In the genomic region with DNA sequence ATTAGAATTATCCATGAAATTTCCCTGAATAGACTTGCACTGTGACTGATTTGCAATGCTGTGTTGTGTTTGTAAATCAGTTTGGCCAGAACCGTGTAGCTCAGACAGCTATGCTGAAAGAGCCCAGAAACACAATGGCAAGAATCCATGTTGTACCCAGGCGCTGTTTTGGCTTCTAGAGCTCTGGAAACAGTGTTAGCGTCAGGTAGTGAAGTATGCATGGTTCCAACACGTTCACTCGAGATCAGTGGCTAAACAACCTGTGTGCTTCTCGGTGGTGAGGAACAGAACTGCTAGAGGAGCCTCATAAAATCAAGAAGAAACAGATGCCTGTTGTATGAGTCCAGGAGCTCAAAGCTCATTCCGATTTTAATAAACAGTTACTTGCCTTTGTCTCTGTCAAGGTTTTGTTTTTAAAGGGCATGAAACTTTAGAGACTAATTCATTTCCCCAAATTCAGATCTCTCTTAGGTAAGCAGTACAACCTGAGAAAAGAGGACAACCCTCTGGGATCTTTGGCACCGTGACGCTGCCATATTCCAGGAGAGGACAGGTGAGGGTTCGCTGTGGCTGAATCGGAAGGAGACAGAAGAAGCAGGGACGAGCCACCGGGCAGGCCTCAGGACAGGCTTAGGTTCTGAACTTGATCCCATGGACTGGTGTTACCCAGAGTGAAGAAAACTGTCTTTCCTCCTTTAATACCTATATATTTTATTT, we compare ENCODE assay signal across 8 cellular contexts. TPM values are rescaled to one million over a fixed set of nuclear protein-coding genes. Genes with fewer than 3 reads are reported as not detected.
DNase-seq lines count a peak whose midpoint lies in the region; ATAC-seq and TF ChIP-seq lines count a peak whose summit lies in the region.

No MANE protein-coding gene starts in this region.

- ATAC-seq in GM21528 (IDR thresholded peaks at IDR 0.05; ENCODE audit: low FRiP score, unreplicated experiment) = no peak

- H2AFZ ChIP-seq in OCI-LY1 (ENCODE audit: low read length) = peak overlapping the region; percentile 58; the same call in 1 of the 2 replicates

- H3K9me2 ChIP-seq in OCI-LY1 (ENCODE audit: low read depth, low read length) = no peaks in the 10 kb centered on the region

- H3K36me3 ChIP-seq in OCI-LY1 (ENCODE audit: insufficient read depth, low read length) (peaks cover under 1% of the 10 kb centered on the region; the same call in 1 of the 2 replicates), endodermal cell (ENCODE audit: control insufficient read depth, insufficient read depth, low read length) (peaks cover 17% of the 10 kb centered on the region), skeletal muscle satellite cell (ENCODE audit: insufficient read depth, low read length) (peaks cover 12% of the 10 kb centered on the region)

- H3K4me2 ChIP-seq in OCI-LY1 (ENCODE audit: low read length) (peak overlapping the region; percentile 91), skeletal muscle satellite cell (ENCODE audit: low read length) (peak overlapping the region; percentile 96)

- TF ChIP-seq CTCF in OCI-LY1 (IDR thresholded peaks at IDR 0.05; ENCODE audit: low read length) (no peak), endodermal cell (conservative IDR thresholded peaks at IDR 0.05) (no peak), GM10266 (IDR thresholded peaks at IDR 0.05; ENCODE audit: control insufficient read depth, insufficient read depth, low read depth, missing control alignments) (no peak)

- 0 out of 2 replicates have a peak, but pooled peaks cover 3% of the 10 kb centered on the region for H3F3A ChIP-seq in OCI-LY1 (ENCODE audit: insufficient read depth, low read length)

- no peaks in the 10 kb centered on the region for H4K20me1 ChIP-seq in OCI-LY1 (ENCODE audit: insufficient read depth, low read length)

- H3K27ac Mint-ChIP-seq in endodermal cell = peak overlapping the region; percentile 39

- H3K4me3 ChIP-seq in OCI-LY1 (ENCODE audit: low read depth, low read length, poor library complexity, severe bottlenecking) (peak overlapping the region; percentile 75), endodermal cell (ENCODE audit: low read length) (no peak overlapping the region), skeletal muscle satellite cell (ENCODE audit: low read length) (peak overlapping the region; percentile 86)

- H3K4me1 ChIP-seq in OCI-LY1 (ENCODE audit: insufficient read depth, low read length, severe bottlenecking) (peaks cover 32% of the 10 kb centered on the region), endodermal cell (ENCODE audit: control insufficient read depth, insufficient read depth, low read length) (peaks cover 5% of the 10 kb centered on the region), skeletal muscle satellite cell (ENCODE audit: control insufficient read depth, insufficient read depth, low read length) (peaks cover 14% of the 10 kb centered on the region)

- H3K27me3 Mint-ChIP-seq in endodermal cell (ENCODE audit: insufficient read depth) = no peaks in the 10 kb centered on the region

- no peaks in the 10 kb centered on the region for H3K9me3 Mint-ChIP-seq in endodermal cell

- no peaks in the 10 kb centered on the region for H3K79me2 ChIP-seq in OCI-LY1 (ENCODE audit: insufficient read depth, low read length)

- no peaks in the 10 kb centered on the region for H3K9me3 ChIP-seq in OCI-LY1 (ENCODE audit: low read length)
- no peaks in the 10 kb centered on the region for H3K9me3 ChIP-seq in endodermal cell (ENCODE audit: control insufficient read depth, low read length)
- H3K9me3 ChIP-seq in skeletal muscle satellite cell (replicated peaks; ENCODE audit: low read length) = no peaks in the 10 kb centered on the region

- H3K4me1 Mint-ChIP-seq in endodermal cell = peaks cover 41% of the 10 kb centered on the region

- DNase-seq in SHP77 (lab: John Stamatoyannopoulos, UW) (peak; percentile 13 to 35), SHP77 treated with DMSO at 0.1 percent for 48 hours (lab: John Stamatoyannopoulos, UW) (no peak), endodermal cell (no peak), GM10266 (ENCODE audit: extremely low spot score) (no peak), NCI-H446 (lab: John Stamatoyannopoulos, UW) (no peak)

- H3K27ac ChIP-seq in OCI-LY1 (ENCODE audit: low read depth, low read length, poor library complexity, severe bottlenecking) = peak overlapping the region; percentile 67
- peak overlapping the region; percentile 80 for H3K27ac ChIP-seq in endodermal cell (ENCODE audit: low read depth, low read length)

- peaks cover 15% of the 10 kb centered on the region for H3K36me3 Mint-ChIP-seq in endodermal cell (ENCODE audit: low read depth)

- no peaks in the 10 kb centered on the region for H3K27me3 ChIP-seq in OCI-LY1 (ENCODE audit: insufficient read depth, low read length)
- no peaks in the 10 kb centered on the region for H3K27me3 ChIP-seq in endodermal cell (ENCODE audit: control insufficient read depth, insufficient read depth, low read length, poor library complexity, severe bottlenecking)
- H3K27me3 ChIP-seq in skeletal muscle satellite cell (ENCODE audit: control insufficient read depth, insufficient read depth, low read length) = no peaks in the 10 kb centered on the region

- H3K9ac ChIP-seq in OCI-LY1 (ENCODE audit: low read length) (peak overlapping the region; percentile 87), endodermal cell (ENCODE audit: extremely low read depth, low read length, poor library complexity, severe bottlenecking) (no peak overlapping the region), skeletal muscle satellite cell (ENCODE audit: low read depth, low read length) (peak overlapping the region; percentile 95)

- WGBS in endodermal cell (ENCODE audit: insufficient coverage in 1 of 2, insufficient read length in 1 of 2), 2 experiments = 88 to 89% methylated on average over 8 to 13 of the region's 13 CpGs

- peak overlapping the region; percentile 43 for H3K4me3 Mint-ChIP-seq in endodermal cell

RNA-seq across cellular contexts. Expression of a gene that starts 43.6 kb away (rescaled TPM):
- total RNA-seq in endodermal cell = 100 to 1,000 TPM in 1 of 2 donors, 10 to 100 TPM in 1; 90.9 to 104 TPM
- polyA plus RNA-seq in endodermal cell (2013, experiment 1 of 2) = 75.2 TPM
- 72.3 TPM for polyA plus RNA-seq in endodermal cell (2013, experiment 2 of 2)
- total RNA-seq in skeletal muscle satellite cell (2012; rRNA removed) = 38.7 and 41.8 TPM in 2 replicates

Comparison
In these comparisons a context has a peak if more than half of its experiments do, and no peak if none do; other contexts are left out.
1. DNase-seq: peak in SHP77 (2 of 2); none in SHP77 treated with DMSO at 0.1 percent for 48 hours (single experiment), endodermal cell (single experiment), GM10266 (single experiment) and NCI-H446 (0 of 2).